ENCODE assay signal across 25 cellular contexts in the genomic region with DNA sequence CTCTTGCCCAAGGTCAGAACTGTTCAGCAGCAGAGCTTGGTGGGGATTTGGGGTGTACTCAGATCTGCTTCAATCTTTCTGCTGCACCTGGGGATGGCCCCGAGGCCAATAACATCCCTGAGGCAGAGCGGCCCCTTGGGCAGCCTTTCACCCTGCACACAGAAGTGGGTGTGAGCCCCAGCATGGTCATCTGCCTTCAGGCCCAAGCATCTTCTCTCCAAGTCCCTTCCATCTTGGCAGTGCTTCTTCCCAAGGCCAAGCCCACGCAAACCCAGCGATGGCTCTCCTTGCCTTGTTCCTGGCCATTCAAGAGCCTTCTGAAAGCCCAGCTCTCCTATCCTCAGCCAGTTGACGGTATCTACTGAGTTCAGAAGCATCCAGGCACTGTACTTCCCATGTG.
DNase-seq lines count a peak whose midpoint lies in the region; ATAC-seq, FAIRE-seq and TF ChIP-seq lines count a peak whose summit lies in the region.
"Had no signal": no experiment of that assay in that cellular context is flagged by ENCODE, and none has a peak within 500 bp of the region (broad histone marks: within the 10 kb centered on the region; RNA-seq: fewer than 3 reads in every experiment).

No MANE protein-coding gene starts in this region.

- H3K27me3 Mint-ChIP-seq in neural progenitor cell (ENCODE audit: insufficient read depth, low read depth), result peaks cover 41% of the 10 kb centered on the region

- H3K4me1 ChIP-seq in kidney (ENCODE audit: control insufficient read depth in 1 of 2, insufficient read depth in 1 of 2, low read depth in 1 of 2, low read length in 2 of 2) (no peaks in the 10 kb centered on the region), neural progenitor cell (peaks cover 4% of the 10 kb centered on the region)
- H3K4me1 ChIP-seq: BE2C, BLaER1 had no signal

- no peak overlapping the region for H3K9ac ChIP-seq in kidney (ENCODE audit: low read length in 2 of 2)
- H3K9ac ChIP-seq in neural progenitor cell, result no peak overlapping the region
- H3K9ac ChIP-seq: BLaER1 had no signal

- TF ChIP-seq CTCF in kidney (IDR thresholded peaks at IDR 0.05; ENCODE audit: borderline replicate concordance, extremely low read depth, insufficient read depth) (no peak), neural progenitor cell (IDR thresholded peaks at IDR 0.05) (no peak)

- no peaks in the 10 kb centered on the region for H3F3A ChIP-seq in neural progenitor cell (ENCODE audit: low read depth)

- H3K27ac Mint-ChIP-seq in neural progenitor cell, result no peak overlapping the region
- H3K27ac Mint-ChIP-seq: CD14-positive monocyte; CD4-positive, alpha-beta memory T cell; CD4-positive, CD25-positive, alpha-beta regulatory T cell; CD8-positive, alpha-beta memory T cell had no signal

- H3K79me2 ChIP-seq in neural progenitor cell (ENCODE audit: low read depth), result no peaks in the 10 kb centered on the region

- peaks cover 2% of the 10 kb centered on the region for H3K9me3 Mint-ChIP-seq in neural progenitor cell
- H3K9me3 Mint-ChIP-seq: CD8-positive, alpha-beta memory T cell had no signal

- ATAC-seq in Right ventricle myocardium superior (ENCODE audit: poor library complexity), result no peak
- ATAC-seq in left ventricle myocardium superior, result no peak

- peak; percentile 21 for DNase-seq in Right ventricle myocardium superior
- no peak for DNase-seq in left ventricle myocardium superior
- peak; percentile 9 for DNase-seq in kidney
- no peak for DNase-seq in neural progenitor cell (ENCODE audit: low spot score)
- peak; percentile 61 for DNase-seq in posterior vena cava (ENCODE audit: low spot score)
- DNase-seq in COLO668 (lab: John Stamatoyannopoulos, UW; ENCODE audit: unreplicated experiment), result no peak
- DNase-seq in NCI-H2029 treated with DMSO at 0.1 percent for 48 hours (lab: John Stamatoyannopoulos, UW), result no peak
- DNase-seq: 8988T; ACHN; BE2C; C1 segment of cervical spinal cord; Caco-2; Calu3; CD4-positive, alpha-beta memory T cell; CD4-positive, CD25-positive, alpha-beta regulatory T cell; CD8-positive, alpha-beta memory T cell; DMS79 treated with DMSO at 0.1 percent for 48 hours; GF-D8 had no signal

- H3K27ac ChIP-seq in kidney (ENCODE audit: low read depth in 2 of 2, low read length in 2 of 2) (no peak overlapping the region), neural progenitor cell (no peak overlapping the region)
- H3K27ac ChIP-seq: BLaER1 had no signal

- no peak overlapping the region for H2AFZ ChIP-seq in neural progenitor cell (replicated peaks)

- H3K9me3 ChIP-seq in kidney (ENCODE audit: control insufficient read depth in 1 of 2, low read length in 2 of 2) (no peaks in the 10 kb centered on the region), neural progenitor cell (ENCODE audit: low read depth) (no peaks in the 10 kb centered on the region)
- H3K9me3 ChIP-seq: BE2C, BLaER1, Caco-2 had no signal

- peaks cover 49% of the 10 kb centered on the region for H3K4me1 Mint-ChIP-seq in neural progenitor cell
- H3K4me1 Mint-ChIP-seq: CD14-positive monocyte; CD4-positive, CD25-positive, alpha-beta regulatory T cell; CD8-positive, alpha-beta memory T cell had no signal

- peaks cover 55% of the 10 kb centered on the region for H3K27me3 ChIP-seq in neural progenitor cell
- H3K27me3 ChIP-seq: BE2C, BLaER1 had no signal

- H3K4me2 ChIP-seq in neural progenitor cell, result no peak overlapping the region

- H3K36me3 Mint-ChIP-seq in neural progenitor cell, result no peaks in the 10 kb centered on the region
- H3K36me3 Mint-ChIP-seq: CD14-positive monocyte; CD4-positive, alpha-beta memory T cell; CD4-positive, CD25-positive, alpha-beta regulatory T cell; CD8-positive, alpha-beta memory T cell had no signal

- H3K4me3 ChIP-seq in kidney (ENCODE audit: low read length in 2 of 2) (no peak overlapping the region), neural progenitor cell (no peak overlapping the region)
- H3K4me3 ChIP-seq: BLaER1 had no signal

- no peak for FAIRE-seq in kidney (lab: Jason Lieb, UNC)
- FAIRE-seq: A204.1, D721Med, G401.6, GM12891, GM19239 had no signal

- peak overlapping the region; percentile 21 for H3K4me3 Mint-ChIP-seq in neural progenitor cell
- H3K4me3 Mint-ChIP-seq: CD14-positive monocyte; CD4-positive, alpha-beta memory T cell; CD8-positive, alpha-beta memory T cell had no signal

- intact Hi-C loops in Right ventricle myocardium superior (cut with DNase I), result no loop called here
- intact Hi-C loops in left ventricle myocardium superior (cut with micrococcal nuclease), result no loop called here
- intact Hi-C loops in kidney (cut with DNase I), result no loop called here
- intact Hi-C loops in posterior vena cava (cut with DNase I), result no loop called here

- H3K36me3 ChIP-seq in kidney (ENCODE audit: control insufficient read depth in 1 of 2, insufficient read depth in 2 of 2, low read length in 2 of 2) (no peaks in the 10 kb centered on the region), neural progenitor cell (no peaks in the 10 kb centered on the region)
- H3K36me3 ChIP-seq: BE2C, BLaER1 had no signal

- no peaks in the 10 kb centered on the region for H4K20me1 ChIP-seq in neural progenitor cell (ENCODE audit: low read depth)
- H4K20me1 ChIP-seq: BLaER1 had no signal

Comparison
In these comparisons a context has a peak if more than half of its experiments do, and no peak if none do; other contexts are left out.
1. DNase-seq: peak in Right ventricle myocardium superior (single experiment), kidney (single experiment) and posterior vena cava (single experiment); none in left ventricle myocardium superior (single experiment), neural progenitor cell (single experiment), COLO668 (single experiment) and NCI-H2029 treated with DMSO at 0.1 percent for 48 hours (single experiment).